In the genomic region with DNA sequence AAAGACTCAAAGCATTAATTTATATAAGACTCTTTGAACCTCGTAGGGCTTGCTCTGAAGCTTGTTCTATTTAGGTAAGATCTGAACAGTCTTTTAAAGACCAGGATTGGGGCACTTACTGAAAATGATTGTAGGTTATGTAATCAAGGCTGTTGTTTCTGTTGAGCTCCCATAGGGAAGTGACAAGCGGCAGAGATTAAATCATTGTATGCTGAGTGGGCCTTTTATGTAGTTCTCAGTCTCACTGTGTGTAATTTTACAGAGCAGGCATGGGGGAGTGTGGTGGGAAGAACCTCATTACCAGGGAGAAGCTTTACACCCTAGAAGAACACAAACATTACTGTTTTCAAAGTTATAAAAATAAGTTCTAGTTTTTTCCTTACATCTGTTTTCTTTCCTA, we compare ENCODE assay signal across 21 cellular contexts.
DNase-seq lines count a peak whose midpoint lies in the region; ATAC-seq and TF ChIP-seq lines count a peak whose summit lies in the region.
"Had no signal": no experiment of that assay in that cellular context is flagged by ENCODE, and none has a peak within 500 bp of the region (broad histone marks: within the 10 kb centered on the region; RNA-seq: fewer than 3 reads in every experiment).

No MANE protein-coding gene starts in this region.

- H3K36me3 ChIP-seq in right atrium auricular region = no peaks in the 10 kb centered on the region

- H3K9me3 Mint-ChIP-seq in WTC11 = no peaks in the 10 kb centered on the region
- H3K9me3 Mint-ChIP-seq: H9 had no signal

- H3K27me3 ChIP-seq in dorsolateral prefrontal cortex (no peaks in the 10 kb centered on the region), right atrium auricular region (no peaks in the 10 kb centered on the region)

- intact Hi-C loops in dorsolateral prefrontal cortex (cut with DNase I) = no loop called here

- no peak for ATAC-seq in WTC11
- no peak for ATAC-seq in HG03097 (IDR thresholded peaks at IDR 0.05; ENCODE audit: low FRiP score, unreplicated experiment)

- H3K4me1 ChIP-seq in right atrium auricular region = no peaks in the 10 kb centered on the region

- POLR2A ChIA-PET in WTC11 (lab: Charles Lee) = no interaction called here

- H3K27ac Mint-ChIP-seq in WTC11 = no peak overlapping the region
- H3K27ac Mint-ChIP-seq: H9, IgD-negative memory B cell had no signal

- H3K27ac ChIP-seq in dorsolateral prefrontal cortex (peak overlapping the region in 39 of 59 donors; percentile 6 to 87 (median 55)), right atrium auricular region (no peak overlapping the region)

- no peaks in the 10 kb centered on the region for H3K9me3 ChIP-seq in right atrium auricular region
- H3K9me3 ChIP-seq: SK-N-SH had no signal

- no peaks in the 10 kb centered on the region for H3K36me3 Mint-ChIP-seq in WTC11
- H3K36me3 Mint-ChIP-seq: CD8-positive, alpha-beta memory T cell; IgD-negative memory B cell had no signal

- peak; percentile 0 for DNase-seq in NCI-H146 treated with DMSO at 0.1 percent for 48 hours (lab: John Stamatoyannopoulos, UW; ENCODE audit: unreplicated experiment)
- DNase-seq in NOMO-1 (lab: John Stamatoyannopoulos, UW; ENCODE audit: unreplicated experiment in 2 of 2) = peak; percentile 41 to 75
- DNase-seq in dorsolateral prefrontal cortex = peak in 1 of 10 donors; percentile 18
- peak; percentile 36 for DNase-seq in putamen (ENCODE audit: low spot score)
- DNase-seq in WTC11 (ENCODE audit: low spot score) = no peak
- no peak for DNase-seq in right atrium auricular region (ENCODE audit: low spot score)
- DNase-seq: ACHN; C1 segment of cervical spinal cord; CD8-positive, alpha-beta memory T cell; DMS79; H9; Karpas-422; NCI-H1694 treated with DMSO at 0.1 percent for 48 hours; NCI-H2107; NCI-H226; NCI-H524; SHP77; SK-N-SH; T-helper 1 cell had no signal

- peaks cover 8% of the 10 kb centered on the region for H3K4me1 Mint-ChIP-seq in WTC11
- H3K4me1 Mint-ChIP-seq: CD8-positive, alpha-beta memory T cell; IgD-negative memory B cell had no signal

- H3K27me3 Mint-ChIP-seq in WTC11 (ENCODE audit: low read depth) = no peaks in the 10 kb centered on the region; the same call in 1 of the 2 replicates
- H3K27me3 Mint-ChIP-seq: CD8-positive, alpha-beta memory T cell; IgD-negative memory B cell had no signal

- CTCF ChIA-PET in WTC11 (lab: Charles Lee) = interaction anchor here (0.7 kb wide), 1 partner anchor 127 kb away, joined by 3 read pairs; no protein-coding TSS in a partner anchor

- H3K4me3 Mint-ChIP-seq in WTC11 = no peak overlapping the region
- H3K4me3 Mint-ChIP-seq: CD8-positive, alpha-beta memory T cell; H9; IgD-negative memory B cell had no signal

- H3K4me3 ChIP-seq in dorsolateral prefrontal cortex (no peak overlapping the region), right atrium auricular region (no peak overlapping the region)

- TF ChIP-seq CTCF in dorsolateral prefrontal cortex (IDR thresholded peaks at IDR 0.05 in 54 of 56, conservative IDR thresholded peaks at IDR 0.05 in 2 of 56; ENCODE audit: low read depth in 1 of 56, partially characterized antibody in 56 of 56) = no peak
- no peak for TF ChIP-seq CTCF in WTC11 (IDR thresholded peaks at IDR 0.05)
- no peak for TF ChIP-seq CTCF in right atrium auricular region (IDR thresholded peaks at IDR 0.05)

TF ChIP-seq in WTC11, 78 proteins besides CTCF, POLR2A, EP300 and RAD21 (continues in another document):
- TF ChIP-seq, protein P1, sequence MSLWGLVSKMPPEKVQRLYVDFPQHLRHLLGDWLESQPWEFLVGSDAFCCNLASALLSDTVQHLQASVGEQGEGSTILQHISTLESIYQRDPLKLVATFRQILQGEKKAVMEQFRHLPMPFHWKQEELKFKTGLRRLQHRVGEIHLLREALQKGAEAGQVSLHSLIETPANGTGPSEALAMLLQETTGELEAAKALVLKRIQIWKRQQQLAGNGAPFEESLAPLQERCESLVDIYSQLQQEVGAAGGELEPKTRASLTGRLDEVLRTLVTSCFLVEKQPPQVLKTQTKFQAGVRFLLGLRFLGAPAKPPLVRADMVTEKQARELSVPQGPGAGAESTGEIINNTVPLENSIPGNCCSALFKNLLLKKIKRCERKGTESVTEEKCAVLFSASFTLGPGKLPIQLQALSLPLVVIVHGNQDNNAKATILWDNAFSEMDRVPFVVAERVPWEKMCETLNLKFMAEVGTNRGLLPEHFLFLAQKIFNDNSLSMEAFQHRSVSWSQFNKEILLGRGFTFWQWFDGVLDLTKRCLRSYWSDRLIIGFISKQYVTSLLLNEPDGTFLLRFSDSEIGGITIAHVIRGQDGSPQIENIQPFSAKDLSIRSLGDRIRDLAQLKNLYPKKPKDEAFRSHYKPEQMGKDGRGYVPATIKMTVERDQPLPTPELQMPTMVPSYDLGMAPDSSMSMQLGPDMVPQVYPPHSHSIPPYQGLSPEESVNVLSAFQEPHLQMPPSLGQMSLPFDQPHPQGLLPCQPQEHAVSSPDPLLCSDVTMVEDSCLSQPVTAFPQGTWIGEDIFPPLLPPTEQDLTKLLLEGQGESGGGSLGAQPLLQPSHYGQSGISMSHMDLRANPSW (CRISPR knock-in tag; conservative IDR thresholded peaks at IDR 0.05; ENCODE audit: low read depth) = no peak
- no peak for TF ChIP-seq RORB (CRISPR knock-in tag; IDR thresholded peaks at IDR 0.05)
- TF ChIP-seq, protein P2, sequence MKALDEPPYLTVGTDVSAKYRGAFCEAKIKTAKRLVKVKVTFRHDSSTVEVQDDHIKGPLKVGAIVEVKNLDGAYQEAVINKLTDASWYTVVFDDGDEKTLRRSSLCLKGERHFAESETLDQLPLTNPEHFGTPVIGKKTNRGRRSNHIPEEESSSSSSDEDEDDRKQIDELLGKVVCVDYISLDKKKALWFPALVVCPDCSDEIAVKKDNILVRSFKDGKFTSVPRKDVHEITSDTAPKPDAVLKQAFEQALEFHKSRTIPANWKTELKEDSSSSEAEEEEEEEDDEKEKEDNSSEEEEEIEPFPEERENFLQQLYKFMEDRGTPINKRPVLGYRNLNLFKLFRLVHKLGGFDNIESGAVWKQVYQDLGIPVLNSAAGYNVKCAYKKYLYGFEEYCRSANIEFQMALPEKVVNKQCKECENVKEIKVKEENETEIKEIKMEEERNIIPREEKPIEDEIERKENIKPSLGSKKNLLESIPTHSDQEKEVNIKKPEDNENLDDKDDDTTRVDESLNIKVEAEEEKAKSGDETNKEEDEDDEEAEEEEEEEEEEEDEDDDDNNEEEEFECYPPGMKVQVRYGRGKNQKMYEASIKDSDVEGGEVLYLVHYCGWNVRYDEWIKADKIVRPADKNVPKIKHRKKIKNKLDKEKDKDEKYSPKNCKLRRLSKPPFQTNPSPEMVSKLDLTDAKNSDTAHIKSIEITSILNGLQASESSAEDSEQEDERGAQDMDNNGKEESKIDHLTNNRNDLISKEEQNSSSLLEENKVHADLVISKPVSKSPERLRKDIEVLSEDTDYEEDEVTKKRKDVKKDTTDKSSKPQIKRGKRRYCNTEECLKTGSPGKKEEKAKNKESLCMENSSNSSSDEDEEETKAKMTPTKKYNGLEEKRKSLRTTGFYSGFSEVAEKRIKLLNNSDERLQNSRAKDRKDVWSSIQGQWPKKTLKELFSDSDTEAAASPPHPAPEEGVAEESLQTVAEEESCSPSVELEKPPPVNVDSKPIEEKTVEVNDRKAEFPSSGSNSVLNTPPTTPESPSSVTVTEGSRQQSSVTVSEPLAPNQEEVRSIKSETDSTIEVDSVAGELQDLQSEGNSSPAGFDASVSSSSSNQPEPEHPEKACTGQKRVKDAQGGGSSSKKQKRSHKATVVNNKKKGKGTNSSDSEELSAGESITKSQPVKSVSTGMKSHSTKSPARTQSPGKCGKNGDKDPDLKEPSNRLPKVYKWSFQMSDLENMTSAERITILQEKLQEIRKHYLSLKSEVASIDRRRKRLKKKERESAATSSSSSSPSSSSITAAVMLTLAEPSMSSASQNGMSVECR (CRISPR knock-in tag; IDR thresholded peaks at IDR 0.05; ENCODE audit: borderline replicate concordance) = no peak
- no peak for TF ChIP-seq PRRX2 (CRISPR knock-in tag; IDR thresholded peaks at IDR 0.05)
- TF ChIP-seq, protein P3, sequence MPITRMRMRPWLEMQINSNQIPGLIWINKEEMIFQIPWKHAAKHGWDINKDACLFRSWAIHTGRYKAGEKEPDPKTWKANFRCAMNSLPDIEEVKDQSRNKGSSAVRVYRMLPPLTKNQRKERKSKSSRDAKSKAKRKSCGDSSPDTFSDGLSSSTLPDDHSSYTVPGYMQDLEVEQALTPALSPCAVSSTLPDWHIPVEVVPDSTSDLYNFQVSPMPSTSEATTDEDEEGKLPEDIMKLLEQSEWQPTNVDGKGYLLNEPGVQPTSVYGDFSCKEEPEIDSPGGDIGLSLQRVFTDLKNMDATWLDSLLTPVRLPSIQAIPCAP (CRISPR knock-in tag; IDR thresholded peaks at IDR 0.05) = no peak
- TF ChIP-seq, protein P4, sequence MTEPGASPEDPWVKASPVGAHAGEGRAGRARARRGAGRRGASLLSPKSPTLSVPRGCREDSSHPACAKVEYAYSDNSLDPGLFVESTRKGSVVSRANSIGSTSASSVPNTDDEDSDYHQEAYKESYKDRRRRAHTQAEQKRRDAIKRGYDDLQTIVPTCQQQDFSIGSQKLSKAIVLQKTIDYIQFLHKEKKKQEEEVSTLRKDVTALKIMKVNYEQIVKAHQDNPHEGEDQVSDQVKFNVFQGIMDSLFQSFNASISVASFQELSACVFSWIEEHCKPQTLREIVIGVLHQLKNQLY (CRISPR knock-in tag; IDR thresholded peaks at IDR 0.05) = no peak
- TF ChIP-seq NFATC4 (CRISPR knock-in tag; IDR thresholded peaks at IDR 0.05) = no peak
- no peak for TF ChIP-seq SOX15 (CRISPR knock-in tag; IDR thresholded peaks at IDR 0.05)
- no peak for TF ChIP-seq NFYB (CRISPR knock-in tag; conservative IDR thresholded peaks at IDR 0.05; ENCODE audit: low read depth)
- TF ChIP-seq, protein P5, sequence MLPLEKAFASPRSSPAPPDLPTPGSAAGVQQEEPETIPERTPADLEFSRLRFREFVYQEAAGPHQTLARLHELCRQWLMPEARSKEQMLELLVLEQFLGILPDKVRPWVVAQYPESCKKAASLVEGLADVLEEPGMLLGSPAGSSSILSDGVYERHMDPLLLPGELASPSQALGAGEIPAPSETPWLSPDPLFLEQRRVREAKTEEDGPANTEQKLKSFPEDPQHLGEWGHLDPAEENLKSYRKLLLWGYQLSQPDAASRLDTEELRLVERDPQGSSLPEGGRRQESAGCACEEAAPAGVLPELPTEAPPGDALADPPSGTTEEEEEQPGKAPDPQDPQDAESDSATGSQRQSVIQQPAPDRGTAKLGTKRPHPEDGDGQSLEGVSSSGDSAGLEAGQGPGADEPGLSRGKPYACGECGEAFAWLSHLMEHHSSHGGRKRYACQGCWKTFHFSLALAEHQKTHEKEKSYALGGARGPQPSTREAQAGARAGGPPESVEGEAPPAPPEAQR (CRISPR knock-in tag; IDR thresholded peaks at IDR 0.05) = no peak
- no peak for TF ChIP-seq NR1H2 (CRISPR knock-in tag; IDR thresholded peaks at IDR 0.05)

Comparison
In these comparisons a context has a peak if more than half of its experiments do, and no peak if none do; other contexts are left out.
1. DNase-seq: peak in NCI-H146 treated with DMSO at 0.1 percent for 48 hours (single experiment), NOMO-1 (2 of 2) and putamen (single experiment); none in WTC11 (single experiment) and right atrium auricular region (single experiment).
2. H3K27ac ChIP-seq: peak in dorsolateral prefrontal cortex (39 of 59); none in right atrium auricular region (0 of 2).